In the genomic region with DNA sequence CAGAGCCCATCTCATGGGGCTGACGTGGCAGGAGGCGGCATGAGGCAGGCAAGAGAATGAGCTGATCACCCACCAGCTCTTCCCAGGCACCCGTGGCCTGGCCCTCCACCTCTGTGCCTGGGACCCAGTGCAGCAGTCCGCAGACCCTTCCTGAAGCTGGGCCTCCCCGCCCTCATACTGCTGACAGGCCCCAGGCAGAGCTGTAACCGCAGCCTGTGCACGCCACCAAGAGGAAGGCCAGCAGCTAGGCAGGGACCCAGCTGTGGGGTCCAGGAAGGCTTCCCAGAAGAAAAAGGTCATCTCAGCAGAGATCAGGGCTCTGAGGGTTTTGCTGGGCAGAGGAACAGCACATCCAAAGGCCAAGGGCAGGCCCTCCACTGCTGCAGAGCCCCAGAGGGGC, we compare ENCODE assay signal across 20 cellular contexts. TPM values are rescaled to one million over a fixed set of nuclear protein-coding genes. Genes with fewer than 3 reads are reported as not detected.
DNase-seq lines count a peak whose midpoint lies in the region; ATAC-seq and TF ChIP-seq lines count a peak whose summit lies in the region.
"Had no signal": no experiment of that assay in that cellular context is flagged by ENCODE, and none has a peak within 500 bp of the region (broad histone marks: within the 10 kb centered on the region; RNA-seq: fewer than 3 reads in every experiment).

No MANE protein-coding gene starts in this region.

- H3K9me3 ChIP-seq in Karpas-422 (ENCODE audit: low read length) = no peaks in the 10 kb centered on the region
- H3K9me3 ChIP-seq in vagina = no peaks in the 10 kb centered on the region
- H3K9me3 ChIP-seq: left lung, tibial artery had no signal

- H3K4me3 ChIP-seq in Karpas-422 (ENCODE audit: low read length) = no peak overlapping the region
- H3K4me3 ChIP-seq in astrocyte of the spinal cord (ENCODE audit: low read depth, low read length) = no peak overlapping the region
- H3K4me3 ChIP-seq in vagina = no peak overlapping the region
- H3K4me3 ChIP-seq: left lung, tibial artery had no signal

- no peak for ATAC-seq in GM18868 (IDR thresholded peaks at IDR 0.05; ENCODE audit: unreplicated experiment)

- H3K79me2 ChIP-seq in Karpas-422 (ENCODE audit: low read length) = no peaks in the 10 kb centered on the region

- DNase-seq in DMS 273 (lab: John Stamatoyannopoulos, UW; ENCODE audit: unreplicated experiment) = peak; percentile 50
- DNase-seq in DMS 273 treated with DMSO at 0.1 percent for 48 hours (lab: John Stamatoyannopoulos, UW) = no peak
- no peak for DNase-seq in Karpas-422
- no peak for DNase-seq in astrocyte of the spinal cord (ENCODE audit: low read depth, low spot score)
- peak; percentile 74 for DNase-seq in posterior vena cava (ENCODE audit: low spot score)
- no peak for DNase-seq in amygdala (lab: John Stamatoyannopoulos, UW)
- no peak for DNase-seq in vagina (ENCODE audit: extremely low spot score in 2 of 2)
- DNase-seq: activated CD8-positive, alpha-beta T cell treated with anti-CD3 and anti-CD28 coated beads for 36 hours; activated T-cell treated with anti-CD3 and anti-CD28 coated beads, Interleukin-2, amount 50 U/mL, for 24 hours; brain microvascular endothelial cell; DMS79 treated with DMSO at 0.1 percent for 48 hours; erythroblast; left lung; MM.1S; NCI-H1694 treated with DMSO at 0.1 percent for 48 hours; NCI-H446; stimulated activated naive CD4-positive, alpha-beta T cell had no signal

- H4K20me1 ChIP-seq in Karpas-422 (ENCODE audit: insufficient read depth, low read depth, low read length) = peaks cover 8% of the 10 kb centered on the region; the same call in 1 of the 2 replicates

- H3K27ac ChIP-seq in Karpas-422 (ENCODE audit: low read length) = no peak overlapping the region
- no peak overlapping the region for H3K27ac ChIP-seq in vagina
- H3K27ac ChIP-seq: 22Rv1, brain microvascular endothelial cell, left lung, tibial artery had no signal

- TF ChIP-seq POLR2A in vagina (IDR thresholded peaks at IDR 0.05) = no peak

- no peaks in the 10 kb centered on the region for H3K27me3 ChIP-seq in Karpas-422 (ENCODE audit: low read length)
- no peaks in the 10 kb centered on the region for H3K27me3 ChIP-seq in vagina
- H3K27me3 ChIP-seq: brain microvascular endothelial cell, left lung, tibial artery had no signal

- H3K4me1 ChIP-seq in Karpas-422 (ENCODE audit: low read length) (peaks cover 21% of the 10 kb centered on the region), vagina (peaks cover 29% of the 10 kb centered on the region)

- peak; percentile 4 for TF ChIP-seq CTCF in astrocyte of the spinal cord (IDR thresholded peaks at IDR 0.05; ENCODE audit: low read depth, low read length)
- TF ChIP-seq CTCF in vagina (IDR thresholded peaks at IDR 0.05) = no peak

- peak overlapping the region; percentile 33 for H2AFZ ChIP-seq in Karpas-422 (ENCODE audit: low read length)

- in situ Hi-C loops in astrocyte of the spinal cord (cut with HindIII; ENCODE audit: low sequenced_read_pairs) = no loop called here

- H3K9ac ChIP-seq in Karpas-422 (ENCODE audit: low read length) = peak overlapping the region; percentile 32

- H3K36me3 ChIP-seq in Karpas-422 (ENCODE audit: insufficient read depth, low read length) = no peaks in the 10 kb centered on the region
- peaks cover 0 to 19% of the 10 kb centered on the region in 2 donors for H3K36me3 ChIP-seq in vagina

- no peaks in the 10 kb centered on the region for H3K9me2 ChIP-seq in Karpas-422 (replicated peaks; ENCODE audit: insufficient read depth, low read length)

- intact Hi-C loops in posterior vena cava (cut with DNase I) (no loop called here), vagina (cut with DNase I) (no loop called here)

- peak overlapping the region; percentile 51 for H3K4me2 ChIP-seq in Karpas-422 (ENCODE audit: low read depth, low read length, poor library complexity, severe bottlenecking)

RNA-seq across cellular contexts. Expression of a gene that starts 9.8 kb away (rescaled TPM):
- total RNA-seq in Karpas-422 (2014; rRNA removed; shearing (Covaris generic); ENCODE audit: low replicate concordance) = 24.3 and 39.6 TPM in 2 replicates
- 10 to 100 TPM; 45.6 to 59.6 TPM for total RNA-seq in posterior vena cava
- total RNA-seq in vagina = 55.7 TPM

RNA-seq across cellular contexts. Expression of a gene that starts 9.9 kb away (rescaled TPM):
- 2.7 and 5.1 TPM in 2 replicates for total RNA-seq in Karpas-422 (2014; rRNA removed; shearing (Covaris generic); ENCODE audit: low replicate concordance)
- total RNA-seq in posterior vena cava = 10 to 100 TPM; 85.7 to 88.0 TPM
- 39.0 TPM for total RNA-seq in vagina

RNA-seq across cellular contexts. Expression of a gene that starts 49.3 kb away (rescaled TPM):
- 7.2 and 11.6 TPM in 2 replicates for total RNA-seq in Karpas-422 (2014; rRNA removed; shearing (Covaris generic); ENCODE audit: low replicate concordance)
- total RNA-seq in posterior vena cava (not detected), vagina (1.5 TPM)

Comparison
In these comparisons a context has a peak if more than half of its experiments do, and no peak if none do; other contexts are left out.
1. DNase-seq: peak in DMS 273 (single experiment) and posterior vena cava (single experiment); none in DMS 273 treated with DMSO at 0.1 percent for 48 hours (single experiment), Karpas-422 (single experiment), astrocyte of the spinal cord (single experiment), amygdala (0 of 56) and vagina (0 of 2).